ENCODE assay signal across 8 cellular contexts in the genomic region with DNA sequence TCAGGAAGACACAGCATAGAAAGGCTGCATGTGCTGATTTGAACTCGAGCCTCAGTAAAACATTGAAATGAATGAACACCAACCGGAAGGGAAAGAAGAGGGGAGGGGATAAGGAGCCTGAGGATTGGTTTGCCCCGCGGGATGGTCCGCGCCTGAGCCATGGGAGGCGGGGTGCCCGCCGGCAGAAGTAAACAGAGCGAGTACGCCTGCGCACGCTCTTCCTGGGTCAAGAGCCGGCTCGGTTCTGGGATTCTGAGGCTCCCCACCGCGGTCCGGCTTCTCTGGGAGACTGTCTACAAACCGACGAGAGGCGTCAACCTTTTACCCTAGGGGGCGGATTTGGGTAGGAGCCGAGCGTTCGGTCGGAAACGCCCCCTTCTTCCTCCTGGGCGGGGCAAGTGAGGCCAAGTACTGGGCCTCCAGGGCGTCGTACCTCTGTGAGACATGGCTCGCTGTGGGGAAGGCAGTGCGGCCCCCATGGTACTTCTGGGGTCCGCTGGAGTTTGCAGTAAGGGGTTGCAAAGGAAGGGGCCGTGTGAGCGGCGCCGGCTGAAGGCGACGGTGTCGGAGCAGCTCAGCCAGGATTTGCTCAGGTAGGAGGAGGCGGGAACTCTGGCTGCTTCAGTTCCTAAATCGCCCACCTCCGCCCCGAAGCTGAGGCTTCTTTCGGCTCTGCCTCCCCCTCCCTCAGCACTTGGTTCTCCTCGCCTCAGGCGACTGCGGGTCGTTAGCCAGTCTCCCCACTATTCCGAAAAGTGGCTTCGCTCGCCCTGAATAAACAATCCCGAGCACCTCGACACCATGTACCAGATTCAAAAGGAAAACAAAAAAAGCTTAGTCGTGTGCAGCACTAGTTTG. TPM values are rescaled to one million over a fixed set of nuclear protein-coding genes. Genes with fewer than 3 reads are reported as not detected.
DNase-seq lines count a peak whose midpoint lies in the region; ATAC-seq, FAIRE-seq and TF ChIP-seq lines count a peak whose summit lies in the region.

A gene (plus strand): TSS at position 218 of the 858 bp plus-strand sequence. CDS start 227 bp downstream, at position 445.

- H3K27me3 Mint-ChIP-seq in T-cell: no peaks in the 10 kb centered on the region
- H3K27me3 Mint-ChIP-seq in progenitor cell of endocrine pancreas: no peaks in the 10 kb centered on the region

- POLR2A ChIA-PET in T-cell (lab: Charles Lee): interaction anchor here (0.7 to 0.8 kb wide), 2 partner anchors 21 to 31 kb away, joined by 3 to 5 read pairs; no protein-coding TSS in a partner anchor

- DNase-seq in GM12891 (ENCODE audit: insufficient read length, low spot score) (peak; percentile 59), NCI-H1417 treated with DMSO at 0.1 percent for 48 hours (lab: John Stamatoyannopoulos, UW) (peak; percentile 62), T-cell (peak; percentile 74 to 91 (median 85)), amniotic stem cell (lab: John Stamatoyannopoulos, UW) (peak; percentile 3), left ventricle myocardium superior (peak; percentile 90), progenitor cell of endocrine pancreas (ENCODE audit: low spot score, unreplicated experiment) (peak; percentile 66), upper lobe of left lung (peak; percentile 85 to 89)

- no peak for TF ChIP-seq EP300 in upper lobe of left lung (IDR thresholded peaks at IDR 0.05)

- H3K4me1 ChIP-seq in upper lobe of left lung: peaks cover 3 to 12% (median 9%) of the 10 kb centered on the region in 4 donors

- H3K4me3 ChIP-seq in upper lobe of left lung: peak within 1 kb of the TSS; percentile 61 to 82 (median 70)

- TF ChIP-seq CTCF in progenitor cell of endocrine pancreas (IDR thresholded peaks at IDR 0.05; ENCODE audit: unreplicated experiment) (no peak), upper lobe of left lung (IDR thresholded peaks at IDR 0.05) (peak in 1 of 6 experiments; percentile 16)

- no peaks in the 10 kb centered on the region for H3K36me3 ChIP-seq in upper lobe of left lung

- intact Hi-C loops in left ventricle myocardium superior (cut with micrococcal nuclease): no loop called here

- peak; percentile 82 for FAIRE-seq in GM12891 (lab: Jason Lieb, UNC)

- CTCF ChIA-PET in T-cell (lab: Charles Lee): interaction anchor here in 1 of 2 donors (0.6 to 1.4 kb wide), 3 partner anchors 211 to 312 kb away, joined by 3 to 7 read pairs (median 3); no protein-coding TSS in a partner anchor

- peaks cover 0 to 3% (median 1%) of the 10 kb centered on the region in 4 donors for H3K9me3 ChIP-seq in upper lobe of left lung

- peak within 1 kb of the TSS; percentile 92 to 98 for H3K27ac Mint-ChIP-seq in T-cell
- H3K27ac Mint-ChIP-seq in progenitor cell of endocrine pancreas: peak within 1 kb of the TSS; percentile 96

- H3K4me1 Mint-ChIP-seq in T-cell (peaks cover 13 to 27% (median 21%) of the 10 kb centered on the region in 3 donors), progenitor cell of endocrine pancreas (ENCODE audit: low read depth) (peaks cover 4% of the 10 kb centered on the region)

- H3K4me3 Mint-ChIP-seq in T-cell (peak within 1 kb of the TSS; percentile 86 to 98 (median 97)), progenitor cell of endocrine pancreas (ENCODE audit: low read depth) (peak within 1 kb of the TSS; percentile 99)

- ATAC-seq in HG02798 (IDR thresholded peaks at IDR 0.05; ENCODE audit: poor library complexity, unreplicated experiment) (peak; percentile 97), T-cell (replicated peaks in 1 of 4) (peak; percentile 93 to 96 (median 95)), left ventricle myocardium superior (peak; percentile 98), upper lobe of left lung (ENCODE audit: low FRiP score in 2 of 2) (peak; percentile 94 to 97)

- H3K36me3 Mint-ChIP-seq in T-cell (peaks cover 7% of the 10 kb centered on the region), progenitor cell of endocrine pancreas (ENCODE audit: insufficient read depth) (peaks cover 15% of the 10 kb centered on the region)

- peak within 1 kb of the TSS; percentile 63 to 84 (median 77) for H3K27ac ChIP-seq in upper lobe of left lung

- TF ChIP-seq POLR2A in GM12891 (IDR thresholded peaks at IDR 0.05; ENCODE audit: low read depth, low read length): no peak
- peak in 3 of 4 donors; percentile 19 to 73 (median 48) for TF ChIP-seq POLR2A in upper lobe of left lung (IDR thresholded peaks at IDR 0.05)

- no peaks in the 10 kb centered on the region for H3K27me3 ChIP-seq in upper lobe of left lung

- WGBS in upper lobe of left lung, 2 donors: 0 to 1% methylated on average over 22 to 50 of the region's 55 CpGs

- H3K9me3 Mint-ChIP-seq in T-cell: peaks cover 0 to 7% (median 5%) of the 10 kb centered on the region in 3 donors
- H3K9me3 Mint-ChIP-seq in progenitor cell of endocrine pancreas (ENCODE audit: low read depth): peaks cover 16% of the 10 kb centered on the region

TF ChIP-seq in GM12891, 5 proteins besides CTCF, POLR2A, EP300 and RAD21:
- TF ChIP-seq TAF1 (IDR thresholded peaks at IDR 0.05; ENCODE audit: low read depth, low read length): no peak
- no peak for TF ChIP-seq SPI1 (IDR thresholded peaks at IDR 0.05; ENCODE audit: low read depth, low read length)
- no peak for TF ChIP-seq POLR2AphosphoS5 (IDR thresholded peaks at IDR 0.05; ENCODE audit: low read depth, low read length)
- TF ChIP-seq PAX5 (IDR thresholded peaks at IDR 0.05; ENCODE audit: insufficient read depth, low read length, severe bottlenecking): no peak
- no peak for TF ChIP-seq POU2F2 (IDR thresholded peaks at IDR 0.05; ENCODE audit: low read depth, low read length)

RNA-seq across cellular contexts. Expression of the gene that starts here (rescaled TPM):
- polyA plus RNA-seq in GM12891 (2012; ENCODE audit: low read depth, missing spikeins): 0.19 TPM
- 1 to 10 TPM; 3.9 to 6.2 (median 5.3) TPM for total RNA-seq in T-cell
- total RNA-seq in left ventricle myocardium superior: 4.4 TPM
- 7.7 and 8.2 TPM in 2 replicates for total RNA-seq in progenitor cell of endocrine pancreas
- total RNA-seq in upper lobe of left lung: 10 to 100 TPM in 1 of 6 donors, 1 to 10 TPM in 4, under 1 TPM in 1; 0.76 to 17.8 (median 4.2) TPM

Comparison
In these comparisons a context has a peak if more than half of its experiments do, and no peak if none do; other contexts are left out.
1. Peak in every context shown above with its lines: DNase-seq, ATAC-seq, H3K4me3 ChIP-seq and H3K27ac ChIP-seq.
2. DNase-seq: peak in every context shown above with its lines; median percentile 90 in left ventricle myocardium superior; 87 in upper lobe of left lung; 85 in T-cell; 66 in progenitor cell of endocrine pancreas; 62 in NCI-H1417 treated with DMSO at 0.1 percent for 48 hours; 59 in GM12891; 3 in amniotic stem cell.